In the genomic region with DNA sequence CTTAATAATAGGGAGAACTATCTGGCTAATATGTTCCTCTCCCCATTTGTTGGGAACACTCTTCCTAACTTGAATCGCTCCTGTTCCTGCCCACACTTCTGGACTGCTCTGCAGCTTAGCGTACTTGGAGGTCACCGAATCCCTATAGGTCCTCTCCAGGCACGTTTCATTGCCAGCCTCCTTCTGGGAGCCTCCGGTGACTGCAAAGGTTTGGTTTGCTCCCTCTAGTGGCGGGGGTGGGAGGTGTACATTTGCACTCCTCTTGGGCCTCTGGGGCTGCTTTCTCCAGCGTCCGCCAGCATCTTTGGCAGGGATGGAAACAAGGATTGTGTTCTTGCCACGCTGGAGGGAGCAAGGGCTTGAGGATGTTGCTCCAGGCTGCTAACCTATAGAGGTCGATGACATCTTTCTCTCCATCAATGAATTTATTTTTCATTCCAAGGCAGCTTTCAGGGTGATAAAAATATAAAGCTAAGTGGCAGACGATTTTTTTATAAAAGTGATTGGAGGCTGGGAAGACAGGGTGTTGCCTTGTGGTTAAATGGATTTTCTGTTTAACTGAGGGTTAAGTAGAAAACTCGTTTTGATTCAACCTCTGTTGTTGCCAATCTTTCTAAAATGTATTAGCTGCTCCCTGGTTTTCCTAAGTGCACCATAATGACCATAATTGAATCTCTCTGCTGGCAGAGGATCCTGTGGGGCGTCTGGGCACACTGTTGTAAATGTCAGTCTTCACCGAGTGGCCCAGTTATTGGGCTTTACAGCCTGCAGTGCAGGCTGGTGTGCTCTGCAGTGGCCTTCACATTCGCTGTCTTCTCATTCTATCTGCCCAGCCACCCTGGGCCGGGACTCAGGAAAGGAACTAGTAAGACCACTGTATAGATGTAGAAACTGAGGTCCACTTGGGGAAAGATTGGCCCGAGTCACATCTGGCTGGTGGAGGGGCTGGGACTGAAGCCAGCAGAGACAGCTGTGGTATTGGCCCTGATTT, we compare ENCODE assay signal across 8 cellular contexts. TPM values are rescaled to one million over a fixed set of nuclear protein-coding genes. Genes with fewer than 3 reads are reported as not detected.
DNase-seq lines count a peak whose midpoint lies in the region; ATAC-seq and TF ChIP-seq lines count a peak whose summit lies in the region.

No MANE protein-coding gene starts in this region.

- DNase-seq in ELR (ENCODE audit: low read depth) (peak; percentile 51), LNCaP clone FGC (ENCODE audit: low read depth) (peak; percentile 15), T-helper 9 cell (peak; percentile 57), astrocyte of the hippocampus (ENCODE audit: low read depth, low spot score) (peak; percentile 34), kidney epithelial cell (ENCODE audit: low read depth) (no peak)
- peak; percentile 33 to 44 (median 41) for DNase-seq in stimulated activated CD4-positive, alpha-beta T cell treated with anti-CD3 and anti-CD28 coated beads, TNF-alpha, amount 100 ng/mL, for 4 hours (ENCODE audit: low read depth in 3 of 3)

- H3K27me3 ChIP-seq in kidney epithelial cell (ENCODE audit: control insufficient read depth, insufficient read depth, low read length), result peaks cover 7% of the 10 kb centered on the region

- no peak for ATAC-seq in HG03108 (IDR thresholded peaks at IDR 0.05; ENCODE audit: unreplicated experiment)
- no peak for ATAC-seq in HG03342 (IDR thresholded peaks at IDR 0.05; ENCODE audit: unreplicated experiment)

- TF ChIP-seq CTCF in LNCaP clone FGC (IDR thresholded peaks at IDR 0.05; ENCODE audit: control insufficient read depth, extremely low read depth, insufficient read depth) (peak; percentile 65), kidney epithelial cell (IDR thresholded peaks at IDR 0.05; ENCODE audit: insufficient read depth, low read length, poor library complexity, severe bottlenecking) (peak; percentile 79)

- no peaks in the 10 kb centered on the region for H3K36me3 ChIP-seq in kidney epithelial cell (ENCODE audit: control insufficient read depth, insufficient read depth, low read length)

- H3K4me3 ChIP-seq in LNCaP clone FGC (ENCODE audit: low read depth, low read length), result no peak overlapping the region
- no peak overlapping the region for H3K4me3 ChIP-seq in kidney epithelial cell (ENCODE audit: low read depth, low read length)

RNA-seq across cellular contexts. Expression of a gene that starts 48.9 kb away (rescaled TPM):
- 4.7 and 5.2 TPM in 2 replicates for total RNA-seq in kidney epithelial cell
